ENCODE assay signal across 8 cellular contexts in genomic region chr10:101041252-101041761, GRCh38. TPM values are rescaled to one million over a fixed set of nuclear protein-coding genes. Genes with fewer than 3 reads are reported as not detected.
A peak's percentile ranks its signal among the peaks of the same experiment; 100 is the strongest.
DNase-seq lines count a peak whose midpoint lies in the region; ATAC-seq and TF ChIP-seq lines count a peak whose summit lies in the region.

No MANE protein-coding gene starts in this region.

- ATAC-seq in HG03045 (IDR thresholded peaks at IDR 0.05; ENCODE audit: unreplicated experiment): peak; percentile 56

- TF ChIP-seq RAD21 in liver (IDR thresholded peaks at IDR 0.05): peak; percentile 91 to 93

- H3K9me3 ChIP-seq in liver (ENCODE audit: control insufficient read depth in 4 of 4, low read length in 3 of 4): no peaks in the 10 kb centered on the region

- TF ChIP-seq CTCF in 22Rv1 (IDR thresholded peaks at IDR 0.05): peak; percentile 81
- TF ChIP-seq CTCF in GM12865 (IDR thresholded peaks at IDR 0.05; ENCODE audit: insufficient read depth, low read depth, low read length, missing control alignments): peak; percentile 84
- TF ChIP-seq CTCF in WI38 (IDR thresholded peaks at IDR 0.05; ENCODE audit: low read depth, low read length): peak; percentile 92
- peak; percentile 95 for TF ChIP-seq CTCF in liver (IDR thresholded peaks at IDR 0.05; ENCODE audit: low read depth, low read length, missing input control)

- no peak overlapping the region for H3K9ac ChIP-seq in liver (ENCODE audit: low read depth in 1 of 2, low read length in 2 of 2)

- no peaks in the 10 kb centered on the region for H3K27me3 ChIP-seq in liver (ENCODE audit: control insufficient read depth in 4 of 4, insufficient read depth in 4 of 4, low read length in 3 of 4)

- no peak overlapping the region for H3K4me3 ChIP-seq in GM12865 (ENCODE audit: low read depth, low read length)
- no peak overlapping the region for H3K4me3 ChIP-seq in WI38 (ENCODE audit: low read depth, low read length)
- no peak overlapping the region for H3K4me3 ChIP-seq in liver (ENCODE audit: low read depth in 1 of 3, low read length in 3 of 3)

- H3K27ac ChIP-seq in 22Rv1 (peak overlapping the region; percentile 99), liver (ENCODE audit: low read depth in 1 of 2, low read length in 2 of 2) (no peak overlapping the region)

- DNase-seq in GM12865 (ENCODE audit: low read depth) (peak; percentile 89), NCI-H345 (lab: John Stamatoyannopoulos, UW) (peak; percentile 66), cerebellar cortex (ENCODE audit: low spot score) (peak; percentile 95)
- peak; percentile 56 for DNase-seq in stimulated activated CD8-positive, alpha-beta memory T cell treated with anti-CD3 and anti-CD28 coated beads, Interleukin-15, amount 100 ng/mL, for 1 hour (ENCODE audit: low read depth)

- H3K4me1 ChIP-seq in liver (ENCODE audit: control insufficient read depth in 4 of 4, insufficient read depth in 4 of 4, low read length in 3 of 4): peaks cover 2 to 15% (median 10%) of the 10 kb centered on the region in 4 donors

- H3K36me3 ChIP-seq in liver (ENCODE audit: control insufficient read depth in 4 of 4, insufficient read depth in 3 of 4, low read depth in 1 of 4, low read length in 3 of 4): peaks cover 0 to 19% (median 4%) of the 10 kb centered on the region in 4 donors

- 23% methylated on average over 6 of the region's 6 CpGs for WGBS in liver

TF ChIP-seq in liver, 16 proteins besides CTCF, POLR2A, EP300 and RAD21:
- no peak for TF ChIP-seq SP1 (IDR thresholded peaks at IDR 0.05)
- TF ChIP-seq HNF4A (conservative IDR thresholded peaks at IDR 0.05): peak in 1 of 2 donors; percentile 29

RNA-seq across cellular contexts. Expression of gene SFXN3, which starts 10.3 kb away (rescaled TPM):
- 10 to 100 TPM in 1 of 2 donors, 1 to 10 TPM in 1; 8.9 to 11.1 TPM for total RNA-seq in liver
- 1 to 10 TPM; 1.7 to 3.8 TPM for polyA plus RNA-seq in liver

RNA-seq across cellular contexts. Expression of gene PDZD7, which starts 10.4 kb away (rescaled TPM):
- total RNA-seq in liver: under 1 TPM in 1 of 2 donors, not detected in 1; 0.09 TPM
- under 1 TPM; 0.06 to 0.07 TPM for polyA plus RNA-seq in liver

RNA-seq across cellular contexts. Expression of gene KAZALD1, which starts 20.5 kb away (rescaled TPM):
- total RNA-seq in liver: 1 to 10 TPM in 1 of 2 donors, under 1 TPM in 1; 0.92 to 1.2 TPM
- polyA plus RNA-seq in liver: under 1 TPM; 0.21 to 0.50 TPM

RNA-seq across cellular contexts. Expression of gene LZTS2, which starts 41.7 kb away (rescaled TPM):
- total RNA-seq in liver: 10 to 100 TPM in 1 of 2 donors, 1 to 10 TPM in 1; 9.9 to 10.3 TPM
- 1 to 10 TPM; 2.1 to 9.2 TPM for polyA plus RNA-seq in liver

RNA-seq across cellular contexts. Expression of gene TWNK, which starts 54.0 kb away (rescaled TPM):
- total RNA-seq in liver: 1 to 10 TPM; 4.1 to 4.8 TPM
- polyA plus RNA-seq in liver: 1 to 10 TPM; 1.6 to 6.2 TPM
